In genomic region chr20:13221673-13222318, GRCh38 we compare ENCODE assay signal across 8 cellular contexts. TPM values are rescaled to one million over a fixed set of nuclear protein-coding genes. Genes with fewer than 3 reads are reported as not detected.
DNase-seq lines count a peak whose midpoint lies in the region; ATAC-seq and TF ChIP-seq lines count a peak whose summit lies in the region.

No MANE protein-coding gene starts in this region.

- H3K4me3 ChIP-seq in CD4-positive, CD25-positive, alpha-beta regulatory T cell (ENCODE audit: low read depth, low read length) = no peak overlapping the region
- no peak overlapping the region for H3K4me3 ChIP-seq in parathyroid adenoma (ENCODE audit: low read depth, low read length)

- H3K4me3 Mint-ChIP-seq in CD4-positive, CD25-positive, alpha-beta regulatory T cell = peak overlapping the region; percentile 80 to 92 (median 86)
- peak overlapping the region; percentile 73 for H3K4me3 Mint-ChIP-seq in activated naive CD4-positive, alpha-beta T cell treated with anti-CD3 and anti-CD28 coated beads for 36 hours
- peak overlapping the region; percentile 86 for H3K4me3 Mint-ChIP-seq in glutamatergic neuron (ENCODE audit: unreplicated experiment)

- peaks cover 63% of the 10 kb centered on the region for H3K27me3 Mint-ChIP-seq in CD4-positive, CD25-positive, alpha-beta regulatory T cell
- H3K27me3 Mint-ChIP-seq in activated naive CD4-positive, alpha-beta T cell treated with anti-CD3 and anti-CD28 coated beads for 36 hours (ENCODE audit: low read depth) = peaks cover 27% of the 10 kb centered on the region
- peaks cover 15% of the 10 kb centered on the region for H3K27me3 Mint-ChIP-seq in glutamatergic neuron (ENCODE audit: unreplicated experiment)

- H3K4me1 Mint-ChIP-seq in CD4-positive, CD25-positive, alpha-beta regulatory T cell = peaks cover 4 to 17% (median 11%) of the 10 kb centered on the region in 4 donors
- H3K4me1 Mint-ChIP-seq in activated naive CD4-positive, alpha-beta T cell treated with anti-CD3 and anti-CD28 coated beads for 36 hours (ENCODE audit: low read depth) = peaks cover 10% of the 10 kb centered on the region
- peaks cover 2% of the 10 kb centered on the region for H3K4me1 Mint-ChIP-seq in glutamatergic neuron (ENCODE audit: low read depth, unreplicated experiment)

- H3K27ac Mint-ChIP-seq in CD4-positive, CD25-positive, alpha-beta regulatory T cell = peak overlapping the region in 2 of 3 donors; percentile 77 to 84
- H3K27ac Mint-ChIP-seq in activated naive CD4-positive, alpha-beta T cell treated with anti-CD3 and anti-CD28 coated beads for 36 hours = no peak overlapping the region
- no peak overlapping the region for H3K27ac Mint-ChIP-seq in glutamatergic neuron (ENCODE audit: unreplicated experiment)

- intact Hi-C loops in activated naive CD4-positive, alpha-beta T cell treated with anti-CD3 and anti-CD28 coated beads for 36 hours (cut with micrococcal nuclease) = loop anchor here (1.0 to 10.0 kb wide), 5 partner anchors 8 to 1327 kb away; partner anchors contain the start of genes ESF1, NDUFAF5 and TASP1

- H3K27ac ChIP-seq in CD4-positive, CD25-positive, alpha-beta regulatory T cell (ENCODE audit: insufficient read depth, low read length, poor library complexity, severe bottlenecking) = no peak overlapping the region
- no peak overlapping the region for H3K27ac ChIP-seq in parathyroid adenoma

- no peaks in the 10 kb centered on the region for H3K36me3 Mint-ChIP-seq in CD4-positive, CD25-positive, alpha-beta regulatory T cell
- peaks cover 3% of the 10 kb centered on the region for H3K36me3 Mint-ChIP-seq in activated naive CD4-positive, alpha-beta T cell treated with anti-CD3 and anti-CD28 coated beads for 36 hours (ENCODE audit: low read depth)
- H3K36me3 Mint-ChIP-seq in glutamatergic neuron (ENCODE audit: unreplicated experiment) = no peaks in the 10 kb centered on the region

- no peak for TF ChIP-seq CTCF in glutamatergic neuron (IDR thresholded peaks at IDR 0.05; ENCODE audit: partially characterized antibody, unreplicated experiment)
- no peak for TF ChIP-seq CTCF in parathyroid adenoma (IDR thresholded peaks at IDR 0.05)

- H3K36me3 ChIP-seq in CD4-positive, CD25-positive, alpha-beta regulatory T cell (ENCODE audit: control insufficient read depth, insufficient read depth, low read length) = no peaks in the 10 kb centered on the region
- H3K36me3 ChIP-seq in parathyroid adenoma (ENCODE audit: control insufficient read depth, insufficient read depth, low read length) = no peaks in the 10 kb centered on the region

- CTCF ChIA-PET in activated naive CD4-positive, alpha-beta T cell treated with anti-CD3 and anti-CD28 coated beads for 36 hours (lab: Charles Lee) = interaction anchor here (0.5 to 1.6 kb wide), 2 partner anchors 81 to 98 kb away, joined by 5 to 6 read pairs; no protein-coding TSS in a partner anchor

- no peaks in the 10 kb centered on the region for H3K9me3 ChIP-seq in CD4-positive, CD25-positive, alpha-beta regulatory T cell (ENCODE audit: control insufficient read depth in 2 of 2, low read length in 2 of 2)
- H3K9me3 ChIP-seq in parathyroid adenoma (ENCODE audit: control insufficient read depth, low read length) = no peaks in the 10 kb centered on the region

- peaks cover 0 to 3% (median 2%) of the 10 kb centered on the region in 7 donors for H3K9me3 Mint-ChIP-seq in CD4-positive, CD25-positive, alpha-beta regulatory T cell
- H3K9me3 Mint-ChIP-seq in activated naive CD4-positive, alpha-beta T cell treated with anti-CD3 and anti-CD28 coated beads for 36 hours = peaks cover 8% of the 10 kb centered on the region
- H3K9me3 Mint-ChIP-seq in glutamatergic neuron (ENCODE audit: unreplicated experiment) = peaks cover 5% of the 10 kb centered on the region

- H3K4me1 ChIP-seq in CD4-positive, CD25-positive, alpha-beta regulatory T cell (ENCODE audit: control insufficient read depth, insufficient read depth, low read length, poor library complexity, severe bottlenecking) = peaks cover 16% of the 10 kb centered on the region
- peaks cover 2% of the 10 kb centered on the region for H3K4me1 ChIP-seq in parathyroid adenoma

- peak overlapping the region; percentile 78 for H3K4me2 ChIP-seq in parathyroid adenoma (ENCODE audit: low read length)

- ATAC-seq in CD4-positive, CD25-positive, alpha-beta regulatory T cell (ENCODE audit: low read depth in 2 of 2) = peak; percentile 81 to 85
- ATAC-seq in GM19372 (IDR thresholded peaks at IDR 0.05; ENCODE audit: low read depth, unreplicated experiment) = peak; percentile 86
- peak; percentile 68 for ATAC-seq in HG03460 (IDR thresholded peaks at IDR 0.05; ENCODE audit: unreplicated experiment)

- H3K27me3 ChIP-seq in CD4-positive, CD25-positive, alpha-beta regulatory T cell (ENCODE audit: control insufficient read depth, insufficient read depth, low read length) = peaks cover 14% of the 10 kb centered on the region
- H3K27me3 ChIP-seq in parathyroid adenoma (ENCODE audit: control insufficient read depth, insufficient read depth, low read length) = no peaks in the 10 kb centered on the region

- no peaks in the 10 kb centered on the region for H3K79me2 ChIP-seq in parathyroid adenoma

- peak overlapping the region; percentile 89 for H2AFZ ChIP-seq in parathyroid adenoma

- peak; percentile 36 to 81 (median 58) for DNase-seq in CD4-positive, CD25-positive, alpha-beta regulatory T cell
- DNase-seq in RPMI8226 = peak; percentile 74
- DNase-seq in activated naive CD4-positive, alpha-beta T cell treated with anti-CD3 and anti-CD28 coated beads for 36 hours = peak; percentile 65
- peak; percentile 82 for DNase-seq in glutamatergic neuron
- peak; percentile 52 for DNase-seq in ureter (ENCODE audit: low spot score)

- H3K9ac ChIP-seq in parathyroid adenoma = no peak overlapping the region

RNA-seq across cellular contexts. Expression of gene ISM1, which starts 0.7 kb away (rescaled TPM):
- 0.67 TPM for total RNA-seq in CD4-positive, CD25-positive, alpha-beta regulatory T cell
- polyA plus RNA-seq in CD4-positive, CD25-positive, alpha-beta regulatory T cell = 1 to 10 TPM in 1 of 4 donors, under 1 TPM in 3; 0.38 to 2.4 (median 0.67) TPM
- total RNA-seq in activated naive CD4-positive, alpha-beta T cell treated with anti-CD3 and anti-CD28 coated beads for 36 hours = under 1 TPM; 0.27 to 0.29 TPM
- 0.32 TPM for total RNA-seq in glutamatergic neuron (ENCODE audit: unreplicated experiment)
- 8.4 TPM for total RNA-seq in ureter

Comparison
In these comparisons a context has a peak if more than half of its experiments do, and no peak if none do; other contexts are left out.
1. H3K27ac Mint-ChIP-seq: peak in CD4-positive, CD25-positive, alpha-beta regulatory T cell (2 of 3); none in activated naive CD4-positive, alpha-beta T cell treated with anti-CD3 and anti-CD28 coated beads for 36 hours (single experiment) and glutamatergic neuron (single experiment).
2. Peak in every context shown above with its lines, with median percentiles within 50 percentile points of each other: ATAC-seq, DNase-seq and H3K4me3 Mint-ChIP-seq.